In the genomic region with DNA sequence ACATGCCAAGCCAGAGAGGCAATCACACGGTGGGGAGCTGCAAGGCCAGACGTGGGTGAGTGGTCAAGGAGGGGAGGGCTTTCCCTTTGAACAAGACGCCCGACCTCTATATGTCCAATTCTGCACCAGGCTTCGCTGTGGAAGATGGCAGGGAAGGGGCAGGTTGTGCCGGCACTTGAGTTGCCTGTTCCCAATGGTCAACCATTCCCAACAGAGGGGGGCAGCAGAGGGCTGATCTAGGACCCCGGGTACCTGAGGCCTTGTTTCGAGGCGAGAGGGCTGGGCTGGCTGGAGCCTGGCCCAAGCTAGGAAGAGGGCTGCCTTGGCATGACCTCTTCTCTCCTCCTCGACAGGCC, we compare ENCODE assay signal across 9 cellular contexts.
DNase-seq lines count a peak whose midpoint lies in the region; ATAC-seq, FAIRE-seq and TF ChIP-seq lines count a peak whose summit lies in the region.
"Had no signal": no experiment of that assay in that cellular context is flagged by ENCODE, and none has a peak within 500 bp of the region (broad histone marks: within the 10 kb centered on the region; RNA-seq: fewer than 3 reads in every experiment).

No MANE protein-coding gene starts in this region.

- H3K4me1 Mint-ChIP-seq in activated T-helper 2 cell treated with anti-CD3 and anti-CD28 coated beads, Interferon-gamma antibody, Interleukin-2, Interleukin-4, amounts not matched to agents 10 μg/mL and 5 μg/mL and 100 μg/mL, durations not matched to agents 14 hours and 24 hours and 36 hours (ENCODE audit: low read depth), result no peaks in the 10 kb centered on the region

- H3K27ac Mint-ChIP-seq in activated T-helper 2 cell treated with anti-CD3 and anti-CD28 coated beads, Interferon-gamma antibody, Interleukin-2, Interleukin-4, amounts not matched to agents 10 μg/mL and 5 μg/mL and 100 μg/mL, durations not matched to agents 14 hours and 24 hours and 36 hours, result no peak overlapping the region
- H3K27ac Mint-ChIP-seq: dendritic cell treated with granulocyte-macrophage colony-stimulating factor and Interleukin-4, amounts not matched to agents 40 ng/mL and 50 ng/mL, for 4 days had no signal

- POLR2A ChIA-PET in BJ (lab: Charles Lee), result no interaction called here

- H3K4me3 Mint-ChIP-seq in activated T-helper 2 cell treated with anti-CD3 and anti-CD28 coated beads, Interferon-gamma antibody, Interleukin-2, Interleukin-4, amounts not matched to agents 10 μg/mL and 5 μg/mL and 100 μg/mL, durations not matched to agents 14 hours and 24 hours and 36 hours (ENCODE audit: low read depth), result no peak overlapping the region
- H3K4me3 Mint-ChIP-seq: dendritic cell treated with granulocyte-macrophage colony-stimulating factor and Interleukin-4, amounts not matched to agents 40 ng/mL and 50 ng/mL, for 4 days had no signal

- H3K9me3 Mint-ChIP-seq in activated T-helper 2 cell treated with anti-CD3 and anti-CD28 coated beads, Interferon-gamma antibody, Interleukin-2, Interleukin-4, amounts not matched to agents 10 μg/mL and 5 μg/mL and 100 μg/mL, durations not matched to agents 14 hours and 24 hours and 36 hours, result no peaks in the 10 kb centered on the region
- H3K9me3 Mint-ChIP-seq: dendritic cell treated with granulocyte-macrophage colony-stimulating factor and Interleukin-4, amounts not matched to agents 40 ng/mL and 50 ng/mL, for 4 days had no signal

- TF ChIP-seq CTCF in BJ (IDR thresholded peaks at IDR 0.05; ENCODE audit: insufficient read depth, low read depth, low read length) (peak; percentile 81), psoas muscle (IDR thresholded peaks at IDR 0.05) (peak; percentile 72)

- FAIRE-seq in HTR-8/SVneo (lab: Jason Lieb, UNC), result no peak

- H3K27ac ChIP-seq in psoas muscle, result no peak overlapping the region

- WGBS in psoas muscle, 3 donors, result 26 to 41% (median 32%) methylated on average over 10 of the region's 10 CpGs

- H3K27me3 ChIP-seq in BJ (ENCODE audit: control insufficient read depth, insufficient read depth, low read length), result peaks cover 3% of the 10 kb centered on the region; the same call in 1 of the 2 replicates
- peaks cover 0 to 3% (median 0%) of the 10 kb centered on the region in 3 donors for H3K27me3 ChIP-seq in psoas muscle (ENCODE audit: insufficient read depth in 3 of 3, low read length in 2 of 3)

- ATAC-seq in psoas muscle (peak; percentile 92 to 97 (median 94)), HG03196 (IDR thresholded peaks at IDR 0.05; ENCODE audit: unreplicated experiment) (no peak)

- H3K4me3 ChIP-seq in BJ (ENCODE audit: low read depth, low read length), result no peak overlapping the region
- H3K4me3 ChIP-seq in psoas muscle, result no peak overlapping the region

- no peaks in the 10 kb centered on the region for H3K36me3 Mint-ChIP-seq in activated T-helper 2 cell treated with anti-CD3 and anti-CD28 coated beads, Interferon-gamma antibody, Interleukin-2, Interleukin-4, amounts not matched to agents 10 μg/mL and 5 μg/mL and 100 μg/mL, durations not matched to agents 14 hours and 24 hours and 36 hours (ENCODE audit: low read depth)

- no peaks in the 10 kb centered on the region for H3K4me1 ChIP-seq in psoas muscle

- no peaks in the 10 kb centered on the region for H3K27me3 Mint-ChIP-seq in activated T-helper 2 cell treated with anti-CD3 and anti-CD28 coated beads, Interferon-gamma antibody, Interleukin-2, Interleukin-4, amounts not matched to agents 10 μg/mL and 5 μg/mL and 100 μg/mL, durations not matched to agents 14 hours and 24 hours and 36 hours (ENCODE audit: low read depth)

- H3K36me3 ChIP-seq in BJ (ENCODE audit: control insufficient read depth, insufficient read depth, low read length), result no peaks in the 10 kb centered on the region
- no peaks in the 10 kb centered on the region for H3K36me3 ChIP-seq in psoas muscle (ENCODE audit: insufficient read depth in 1 of 2, low read depth in 1 of 2)

- DNase-seq in BJ (ENCODE audit: low read depth) (no peak), HTR-8/SVneo (ENCODE audit: insufficient read length, low spot score) (peak; percentile 48), fibroblast of peridontal ligament (ENCODE audit: extremely low read depth) (peak; percentile 49), psoas muscle (peak; percentile 57 to 82), inferior parietal cortex (ENCODE audit: extremely low spot score) (no peak)
- peak; percentile 18 for DNase-seq in activated CD4-positive, alpha-beta T cell treated with anti-CD3 and anti-CD28 coated beads, Interleukin-2, amount 50 U/mL, for 1 hour
- DNase-seq in activated T-helper 2 cell treated with anti-CD3 and anti-CD28 coated beads, Interferon-gamma antibody, Interleukin-2, Interleukin-4, amounts not matched to agents 10 μg/mL and 5 μg/mL and 100 μg/mL, durations not matched to agents 14 hours and 24 hours and 36 hours (ENCODE audit: low spot score), result no peak

- intact Hi-C loops in psoas muscle (cut with DNase I), result loop anchor here (1.0 to 2.0 kb wide), 2 partner anchors 43 kb away; no protein-coding TSS in a partner anchor
- intact Hi-C loops in activated T-helper 2 cell treated with anti-CD3 and anti-CD28 coated beads, Interferon-gamma antibody, Interleukin-2, Interleukin-4, amounts not matched to agents 10 μg/mL and 5 μg/mL and 100 μg/mL, durations not matched to agents 14 hours and 24 hours and 36 hours (cut with micrococcal nuclease), result no loop called here

- CTCF ChIA-PET in BJ (lab: Yijun Ruan, JAX), result interaction anchor here (0.9 to 15.2 kb wide), 25 partner anchors 8 to 384 kb away, joined by 3 to 424 read pairs (median 7); a partner anchor contains a TSS

- H3K9me3 ChIP-seq in psoas muscle, result no peaks in the 10 kb centered on the region

Comparison
In these comparisons a context has a peak if more than half of its experiments do, and no peak if none do; other contexts are left out.
1. DNase-seq: peak in HTR-8/SVneo (single experiment), activated CD4-positive, alpha-beta T cell treated with anti-CD3 and anti-CD28 coated beads, Interleukin-2, amount 50 U/mL, for 1 hour (single experiment), fibroblast of peridontal ligament (single experiment) and psoas muscle (2 of 2); none in BJ (single experiment), inferior parietal cortex (single experiment) and activated T-helper 2 cell treated with anti-CD3 and anti-CD28 coated beads, Interferon-gamma antibody, Interleukin-2, Interleukin-4, amounts not matched to agents 10 μg/mL and 5 μg/mL and 100 μg/mL, durations not matched to agents 14 hours and 24 hours and 36 hours (single experiment).